In the genomic region with DNA sequence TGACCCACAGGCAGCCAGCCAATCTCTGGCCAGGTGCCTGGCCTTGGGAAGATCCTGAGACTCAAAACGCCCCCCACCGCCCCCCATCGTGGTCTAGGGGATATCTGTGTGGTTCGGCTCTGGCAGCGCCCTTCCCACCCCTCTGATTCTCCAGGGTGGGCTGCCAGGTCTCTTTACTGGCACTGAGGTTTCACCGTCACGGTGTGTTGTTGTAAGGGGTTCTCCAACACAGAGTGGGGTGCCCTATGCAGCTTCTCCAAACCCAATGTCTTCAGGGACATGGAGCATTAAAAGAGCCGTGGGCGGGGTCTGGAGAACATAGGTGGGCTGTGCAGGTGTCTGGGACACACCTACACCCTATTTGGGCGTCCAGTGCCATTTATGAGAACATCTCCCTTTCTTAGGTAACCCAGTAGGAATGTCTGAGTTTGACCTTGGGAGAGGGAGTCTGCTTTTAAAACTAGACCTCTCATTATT, we compare ENCODE assay signal across 8 cellular contexts. TPM values are rescaled to one million over a fixed set of nuclear protein-coding genes. Genes with fewer than 3 reads are reported as not detected.
DNase-seq lines count a peak whose midpoint lies in the region; ATAC-seq and TF ChIP-seq lines count a peak whose summit lies in the region.

No MANE protein-coding gene starts in this region.

- no peak for ATAC-seq in GM18909 (IDR thresholded peaks at IDR 0.05; ENCODE audit: poor library complexity, unreplicated experiment)

- WGBS in esophagus squamous epithelium, 2 donors: 20 to 28% methylated on average over 2 to 3 of the region's 10 CpGs

- H3K4me3 ChIP-seq in SJSA1 (peak overlapping the region; percentile 58), esophagus squamous epithelium (peak overlapping the region; percentile 43 to 93 (median 70)), retinal pigment epithelial cell (ENCODE audit: low read length) (peak overlapping the region; percentile 69)

- no peak for TF ChIP-seq POLR2A in esophagus squamous epithelium (IDR thresholded peaks at IDR 0.05)

- H3K36me3 ChIP-seq in ES-I3 (ENCODE audit: insufficient read depth, low read length) (no peaks in the 10 kb centered on the region; the same call in 1 of the 2 replicates), SJSA1 (peaks cover 24% of the 10 kb centered on the region), esophagus squamous epithelium (peaks cover 0 to 13% (median 5%) of the 10 kb centered on the region in 3 donors)

- H3K27me3 ChIP-seq in SJSA1 (replicated peaks) (no peaks in the 10 kb centered on the region), esophagus squamous epithelium (no peaks in the 10 kb centered on the region)

- DNase-seq in SJSA1 (ENCODE audit: low read depth in 1 of 2, low spot score in 2 of 2) (no peak), esophagus squamous epithelium (lab: John Stamatoyannopoulos, UW) (no peak), retinal pigment epithelial cell (ENCODE audit: low read depth) (no peak), NCI-H187 (lab: John Stamatoyannopoulos, UW) (no peak), NCI-H524 (lab: John Stamatoyannopoulos, UW) (no peak), DMS 273 treated with DMSO at 0.1 percent for 48 hours (lab: John Stamatoyannopoulos, UW) (no peak)

- TF ChIP-seq CTCF in esophagus squamous epithelium (IDR thresholded peaks at IDR 0.05) (no peak), retinal pigment epithelial cell (conservative IDR thresholded peaks at IDR 0.05; ENCODE audit: low read depth, low read length) (no peak)

- H3K4me1 ChIP-seq in ES-I3 (ENCODE audit: insufficient read depth, low read length) (peaks cover 37% of the 10 kb centered on the region), SJSA1 (replicated peaks) (peaks cover 61% of the 10 kb centered on the region), esophagus squamous epithelium (peaks cover 43 to 69% (median 43%) of the 10 kb centered on the region in 3 donors)

- H3K9ac ChIP-seq in ES-I3 (ENCODE audit: low read depth, low read length): peak overlapping the region; percentile 56; the same call in 1 of the 2 replicates

- intact Hi-C loops in esophagus squamous epithelium (cut with DNase I): no loop called here

- no peaks in the 10 kb centered on the region for H3K9me3 ChIP-seq in ES-I3 (ENCODE audit: control insufficient read depth, insufficient read depth, low read length)
- no peaks in the 10 kb centered on the region for H3K9me3 ChIP-seq in SJSA1 (replicated peaks)
- H3K9me3 ChIP-seq in esophagus squamous epithelium: no peaks in the 10 kb centered on the region

- peak overlapping the region; percentile 92 for H3K27ac ChIP-seq in SJSA1
- peak overlapping the region; percentile 96 to 99 (median 98) for H3K27ac ChIP-seq in esophagus squamous epithelium

RNA-seq across cellular contexts. Expression of a gene that starts 1.5 kb away (rescaled TPM):
- 47.2 and 51.7 TPM in 2 replicates for total RNA-seq in SJSA1 (2014; rRNA removed; shearing (Covaris generic))
- 10 to 100 TPM; 11.3 to 26.9 (median 18.9) TPM for total RNA-seq in esophagus squamous epithelium

RNA-seq across cellular contexts. Expression of a gene that starts 24.0 kb away (rescaled TPM):
- 1.8 and 3.2 TPM in 2 replicates for total RNA-seq in SJSA1 (2014; rRNA removed; shearing (Covaris generic))
- 100 to 1,000 TPM in 2 of 4 donors, 10 to 100 TPM in 2; 56.7 to 204 (median 98.9) TPM for total RNA-seq in esophagus squamous epithelium

RNA-seq across cellular contexts. Expression of a gene that starts 27.8 kb away (rescaled TPM):
- 34.9 and 36.8 TPM in 2 replicates for total RNA-seq in SJSA1 (2014; rRNA removed; shearing (Covaris generic))
- 10 to 100 TPM; 27.8 to 45.3 (median 36.6) TPM for total RNA-seq in esophagus squamous epithelium

RNA-seq across cellular contexts. Expression of a gene that starts 37.8 kb away (rescaled TPM):
- 63.9 and 84.7 TPM in 2 replicates for total RNA-seq in SJSA1 (2014; rRNA removed; shearing (Covaris generic))
- total RNA-seq in esophagus squamous epithelium: 10 to 100 TPM; 44.5 to 63.6 (median 47.4) TPM

Comparison
In these comparisons a context has a peak if more than half of its experiments do, and no peak if none do; other contexts are left out.
1. RNA of a gene that starts 24.0 kb away (total RNA-seq): 56.7 to 204 TPM in esophagus squamous epithelium; 1.8 to 3.2 TPM in SJSA1; every median in the first group is over 10 times any median in the second.
2. Peak in every context shown above with its lines, with median percentiles within 50 percentile points of each other: H3K4me3 ChIP-seq.